17 cellular contexts compared by ENCODE assay signal in the genomic region with DNA sequence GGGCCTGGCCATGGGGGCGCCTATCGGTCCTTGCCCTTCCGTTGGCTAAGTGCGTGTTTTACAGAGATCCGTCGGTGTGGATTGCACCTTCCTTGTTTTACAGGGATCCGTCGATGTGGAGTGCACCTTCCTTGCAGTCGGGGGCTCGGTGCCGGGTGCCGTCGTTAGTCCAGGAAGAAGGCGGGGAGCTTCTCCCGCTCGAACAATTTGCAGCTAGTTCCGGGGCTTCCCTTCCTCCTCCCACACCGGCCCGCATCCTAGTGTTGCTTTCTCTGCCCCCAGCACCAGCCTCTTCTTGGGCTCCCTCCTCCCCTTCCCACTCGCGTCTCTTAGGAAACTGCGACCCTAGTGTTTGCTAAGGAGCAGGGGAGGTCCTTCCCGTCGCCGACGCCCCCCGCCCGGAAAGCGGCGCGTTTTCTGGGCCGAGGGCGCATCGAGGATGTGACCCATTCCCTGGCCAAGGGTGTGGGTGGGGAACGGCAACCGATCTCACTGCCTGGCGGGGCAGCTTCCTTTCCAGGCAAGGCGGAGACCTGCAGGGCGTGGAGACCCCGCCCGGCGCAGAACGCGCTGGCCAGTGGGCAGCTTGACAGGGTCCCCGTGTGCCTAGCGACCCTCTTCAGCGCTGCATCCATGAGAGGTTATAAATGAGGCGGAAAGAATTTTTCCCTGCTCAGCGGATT.
DNase-seq lines count a peak whose midpoint lies in the region; ATAC-seq and TF ChIP-seq lines count a peak whose summit lies in the region.
"Had no signal": no experiment of that assay in that cellular context is flagged by ENCODE, and none has a peak within 500 bp of the region (broad histone marks: within the 10 kb centered on the region; RNA-seq: fewer than 3 reads in every experiment).

No MANE protein-coding gene starts in this region.

- H3K27ac ChIP-seq in hepatocyte (no peak overlapping the region), rectal smooth muscle tissue (ENCODE audit: low read depth, low read length) (no peak overlapping the region)
- H3K27ac ChIP-seq: uterus had no signal

- H3K36me3 ChIP-seq in NT2/D1 (ENCODE audit: insufficient read depth, insufficient read length, low read length) (no peaks in the 10 kb centered on the region), hepatocyte (replicated peaks; ENCODE audit: insufficient read depth, low read depth) (no peaks in the 10 kb centered on the region), rectal smooth muscle tissue (ENCODE audit: control insufficient read depth, insufficient read depth, low read length) (no peaks in the 10 kb centered on the region)
- H3K36me3 ChIP-seq: uterus had no signal

- H3K9me2 ChIP-seq in hepatocyte (replicated peaks; ENCODE audit: insufficient read depth): no peaks in the 10 kb centered on the region

- H3K27me3 ChIP-seq in NT2/D1 (ENCODE audit: insufficient read depth, insufficient read length) (peaks cover 67% of the 10 kb centered on the region), hepatocyte (no peaks in the 10 kb centered on the region), rectal smooth muscle tissue (ENCODE audit: control insufficient read depth, insufficient read depth, low read length) (no peaks in the 10 kb centered on the region)
- H3K27me3 ChIP-seq: uterus had no signal

- WGBS in hepatocyte (ENCODE audit: low lambda C conversion rate, missing lambda C conversion rate): 65% methylated on average over 44 of the region's 49 CpGs

- ATAC-seq in GM18870 (IDR thresholded peaks at IDR 0.05; ENCODE audit: unreplicated experiment): no peak
- ATAC-seq: naive thymus-derived CD4-positive, alpha-beta T cell; stimulated activated naive CD8-positive, alpha-beta T cell treated with anti-CD3 and anti-CD28 coated beads, Interleukin-15, Interleukin-2, amounts not matched to agents 100 U/mL and 50 U/mL, for 24 hours had no signal

- H4K20me1 ChIP-seq in hepatocyte (ENCODE audit: insufficient read depth, poor library complexity, severe bottlenecking): no peaks in the 10 kb centered on the region

- peak overlapping the region; percentile 70 for H3K9ac ChIP-seq in NT2/D1 (ENCODE audit: insufficient read length, low read depth)
- H3K9ac ChIP-seq in rectal smooth muscle tissue (ENCODE audit: low read length): no peak overlapping the region

- H3K4me1 ChIP-seq in NT2/D1 (ENCODE audit: insufficient read depth, insufficient read length) (peaks cover 2% of the 10 kb centered on the region), hepatocyte (ENCODE audit: insufficient read depth) (no peaks in the 10 kb centered on the region), rectal smooth muscle tissue (ENCODE audit: control insufficient read depth, insufficient read depth, low read length) (no peaks in the 10 kb centered on the region)
- H3K4me1 ChIP-seq: uterus had no signal

- peak overlapping the region; percentile 54 for H3K4me2 ChIP-seq in hepatocyte

- no peak overlapping the region for H2AFZ ChIP-seq in hepatocyte

- H3K9me3 ChIP-seq in NT2/D1 (ENCODE audit: insufficient read depth, low read length) (peaks cover 11% of the 10 kb centered on the region), hepatocyte (ENCODE audit: low read depth) (no peaks in the 10 kb centered on the region)
- H3K9me3 ChIP-seq: uterus had no signal

- H3K4me3 ChIP-seq in NT2/D1 (ENCODE audit: insufficient read length, low read depth) (peak overlapping the region; percentile 36), hepatocyte (no peak overlapping the region), rectal smooth muscle tissue (ENCODE audit: low read length) (peak overlapping the region; percentile 47)
- H3K4me3 ChIP-seq: uterus had no signal

- no peaks in the 10 kb centered on the region for H3K79me2 ChIP-seq in hepatocyte

- no peak for TF ChIP-seq CTCF in hepatocyte (IDR thresholded peaks at IDR 0.05; ENCODE audit: poor library complexity)

- peak; percentile 30 for DNase-seq in NCI-H1105 treated with DMSO at 0.1 percent for 48 hours (lab: John Stamatoyannopoulos, UW)
- no peak for DNase-seq in NCI-H1105 (lab: John Stamatoyannopoulos, UW)
- DNase-seq in NT2/D1 (ENCODE audit: low read depth, low spot score): no peak
- no peak for DNase-seq in hepatocyte (ENCODE audit: low spot score)
- no peak for DNase-seq in NCI-H146 treated with DMSO at 0.1 percent for 48 hours (lab: John Stamatoyannopoulos, UW; ENCODE audit: unreplicated experiment)
- DNase-seq in stimulated activated CD8-positive, alpha-beta memory T cell treated with anti-CD3 and anti-CD28 coated beads, Interleukin-4, amount 100 ng/mL, for 48 hours: no peak
- DNase-seq: activated CD4-positive, alpha-beta T cell treated with anti-CD3 and anti-CD28 coated beads, Interleukin-2, amount 50 U/mL, for 4 hours; activated T-cell treated with anti-CD3 and anti-CD28 coated beads, Interleukin-2, amount 50 U/mL, for 24 hours; CD4-positive, alpha-beta memory T cell; GDM1; Karpas-422; naive thymus-derived CD4-positive, alpha-beta T cell; NCI-H1694; stimulated activated naive CD8-positive, alpha-beta T cell treated with anti-CD3 and anti-CD28 coated beads, Interleukin-15, Interleukin-2, amounts not matched to agents 100 U/mL and 50 U/mL, for 24 hours; uterus had no signal
